1 cellular context compared by ENCODE assay signal in the genomic region with DNA sequence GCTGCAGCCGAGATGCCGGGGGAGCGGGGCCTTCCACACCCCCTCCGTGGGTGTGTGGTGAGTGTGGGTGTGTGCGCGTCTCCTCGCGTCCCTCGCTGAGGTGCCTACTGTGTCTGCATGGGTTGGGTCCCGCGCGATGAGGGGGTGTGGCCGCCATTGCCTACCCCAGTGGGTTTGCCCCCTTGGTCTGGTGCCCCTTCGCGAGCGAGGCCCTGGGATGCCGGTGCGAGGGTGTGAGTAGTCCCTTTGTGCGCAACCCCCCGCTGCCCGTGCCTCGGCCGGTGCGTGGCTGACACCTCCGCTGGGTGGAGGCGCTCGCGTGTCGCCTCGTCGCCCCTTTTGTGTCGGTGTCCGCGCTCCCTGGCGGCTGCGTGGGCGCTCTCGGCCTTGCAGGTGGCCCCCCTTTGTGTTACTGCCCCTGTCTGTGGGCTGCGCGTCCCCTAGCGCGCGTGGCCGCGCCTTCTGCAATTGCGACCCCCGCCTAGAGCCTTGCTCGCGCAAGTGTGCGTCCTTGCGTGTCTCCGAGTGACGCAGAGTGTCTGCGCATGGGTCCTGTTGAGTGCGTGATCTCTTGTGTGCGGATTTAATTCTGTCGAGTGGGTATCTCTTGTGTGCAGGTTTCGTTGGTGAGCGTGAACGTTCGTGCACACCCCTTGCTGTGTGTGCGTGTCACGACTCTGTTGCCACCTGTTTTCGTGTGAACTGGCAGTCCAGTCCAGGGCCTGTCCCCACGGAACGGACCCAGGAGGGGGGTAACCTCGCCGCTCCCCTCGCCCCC.
TF ChIP-seq lines count a peak whose summit lies in the region.

No MANE protein-coding gene starts in this region.

TF ChIP-seq in HepG2, 621 proteins besides CTCF, POLR2A, EP300 and RAD21 (continued from another document and continues in another):
- TF ChIP-seq ZMYM2 (CRISPR knock-in tag; IDR thresholded peaks at IDR 0.05) = peak; percentile 84; the same call in 1 of the 2 replicates
- TF ChIP-seq PAX8 (CRISPR knock-in tag; IDR thresholded peaks at IDR 0.05; ENCODE audit: borderline replicate concordance) = peak; percentile 63; the same call in 1 of the 2 replicates
- no peak for TF ChIP-seq ZNF432 (CRISPR knock-in tag; IDR thresholded peaks at IDR 0.05; ENCODE audit: borderline replicate concordance)
- TF ChIP-seq, protein P1, sequence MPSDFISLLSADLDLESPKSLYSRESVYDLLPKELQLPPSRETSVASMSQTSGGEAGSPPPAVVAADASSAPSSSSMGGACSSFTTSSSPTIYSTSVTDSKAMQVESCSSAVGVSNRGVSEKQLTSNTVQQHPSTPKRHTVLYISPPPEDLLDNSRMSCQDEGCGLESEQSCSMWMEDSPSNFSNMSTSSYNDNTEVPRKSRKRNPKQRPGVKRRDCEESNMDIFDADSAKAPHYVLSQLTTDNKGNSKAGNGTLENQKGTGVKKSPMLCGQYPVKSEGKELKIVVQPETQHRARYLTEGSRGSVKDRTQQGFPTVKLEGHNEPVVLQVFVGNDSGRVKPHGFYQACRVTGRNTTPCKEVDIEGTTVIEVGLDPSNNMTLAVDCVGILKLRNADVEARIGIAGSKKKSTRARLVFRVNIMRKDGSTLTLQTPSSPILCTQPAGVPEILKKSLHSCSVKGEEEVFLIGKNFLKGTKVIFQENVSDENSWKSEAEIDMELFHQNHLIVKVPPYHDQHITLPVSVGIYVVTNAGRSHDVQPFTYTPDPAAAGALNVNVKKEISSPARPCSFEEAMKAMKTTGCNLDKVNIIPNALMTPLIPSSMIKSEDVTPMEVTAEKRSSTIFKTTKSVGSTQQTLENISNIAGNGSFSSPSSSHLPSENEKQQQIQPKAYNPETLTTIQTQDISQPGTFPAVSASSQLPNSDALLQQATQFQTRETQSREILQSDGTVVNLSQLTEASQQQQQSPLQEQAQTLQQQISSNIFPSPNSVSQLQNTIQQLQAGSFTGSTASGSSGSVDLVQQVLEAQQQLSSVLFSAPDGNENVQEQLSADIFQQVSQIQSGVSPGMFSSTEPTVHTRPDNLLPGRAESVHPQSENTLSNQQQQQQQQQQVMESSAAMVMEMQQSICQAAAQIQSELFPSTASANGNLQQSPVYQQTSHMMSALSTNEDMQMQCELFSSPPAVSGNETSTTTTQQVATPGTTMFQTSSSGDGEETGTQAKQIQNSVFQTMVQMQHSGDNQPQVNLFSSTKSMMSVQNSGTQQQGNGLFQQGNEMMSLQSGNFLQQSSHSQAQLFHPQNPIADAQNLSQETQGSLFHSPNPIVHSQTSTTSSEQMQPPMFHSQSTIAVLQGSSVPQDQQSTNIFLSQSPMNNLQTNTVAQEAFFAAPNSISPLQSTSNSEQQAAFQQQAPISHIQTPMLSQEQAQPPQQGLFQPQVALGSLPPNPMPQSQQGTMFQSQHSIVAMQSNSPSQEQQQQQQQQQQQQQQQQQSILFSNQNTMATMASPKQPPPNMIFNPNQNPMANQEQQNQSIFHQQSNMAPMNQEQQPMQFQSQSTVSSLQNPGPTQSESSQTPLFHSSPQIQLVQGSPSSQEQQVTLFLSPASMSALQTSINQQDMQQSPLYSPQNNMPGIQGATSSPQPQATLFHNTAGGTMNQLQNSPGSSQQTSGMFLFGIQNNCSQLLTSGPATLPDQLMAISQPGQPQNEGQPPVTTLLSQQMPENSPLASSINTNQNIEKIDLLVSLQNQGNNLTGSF (CRISPR knock-in tag; IDR thresholded peaks at IDR 0.05) = no peak
- no peak for TF ChIP-seq ZFP90 (CRISPR knock-in tag; IDR thresholded peaks at IDR 0.05; ENCODE audit: borderline replicate concordance)
- TF ChIP-seq, protein P2, sequence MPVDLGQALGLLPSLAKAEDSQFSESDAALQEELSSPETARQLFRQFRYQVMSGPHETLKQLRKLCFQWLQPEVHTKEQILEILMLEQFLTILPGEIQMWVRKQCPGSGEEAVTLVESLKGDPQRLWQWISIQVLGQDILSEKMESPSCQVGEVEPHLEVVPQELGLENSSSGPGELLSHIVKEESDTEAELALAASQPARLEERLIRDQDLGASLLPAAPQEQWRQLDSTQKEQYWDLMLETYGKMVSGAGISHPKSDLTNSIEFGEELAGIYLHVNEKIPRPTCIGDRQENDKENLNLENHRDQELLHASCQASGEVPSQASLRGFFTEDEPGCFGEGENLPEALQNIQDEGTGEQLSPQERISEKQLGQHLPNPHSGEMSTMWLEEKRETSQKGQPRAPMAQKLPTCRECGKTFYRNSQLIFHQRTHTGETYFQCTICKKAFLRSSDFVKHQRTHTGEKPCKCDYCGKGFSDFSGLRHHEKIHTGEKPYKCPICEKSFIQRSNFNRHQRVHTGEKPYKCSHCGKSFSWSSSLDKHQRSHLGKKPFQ (CRISPR knock-in tag; IDR thresholded peaks at IDR 0.05; ENCODE audit: insufficient replicate concordance) = no peak
- TF ChIP-seq, protein P3, sequence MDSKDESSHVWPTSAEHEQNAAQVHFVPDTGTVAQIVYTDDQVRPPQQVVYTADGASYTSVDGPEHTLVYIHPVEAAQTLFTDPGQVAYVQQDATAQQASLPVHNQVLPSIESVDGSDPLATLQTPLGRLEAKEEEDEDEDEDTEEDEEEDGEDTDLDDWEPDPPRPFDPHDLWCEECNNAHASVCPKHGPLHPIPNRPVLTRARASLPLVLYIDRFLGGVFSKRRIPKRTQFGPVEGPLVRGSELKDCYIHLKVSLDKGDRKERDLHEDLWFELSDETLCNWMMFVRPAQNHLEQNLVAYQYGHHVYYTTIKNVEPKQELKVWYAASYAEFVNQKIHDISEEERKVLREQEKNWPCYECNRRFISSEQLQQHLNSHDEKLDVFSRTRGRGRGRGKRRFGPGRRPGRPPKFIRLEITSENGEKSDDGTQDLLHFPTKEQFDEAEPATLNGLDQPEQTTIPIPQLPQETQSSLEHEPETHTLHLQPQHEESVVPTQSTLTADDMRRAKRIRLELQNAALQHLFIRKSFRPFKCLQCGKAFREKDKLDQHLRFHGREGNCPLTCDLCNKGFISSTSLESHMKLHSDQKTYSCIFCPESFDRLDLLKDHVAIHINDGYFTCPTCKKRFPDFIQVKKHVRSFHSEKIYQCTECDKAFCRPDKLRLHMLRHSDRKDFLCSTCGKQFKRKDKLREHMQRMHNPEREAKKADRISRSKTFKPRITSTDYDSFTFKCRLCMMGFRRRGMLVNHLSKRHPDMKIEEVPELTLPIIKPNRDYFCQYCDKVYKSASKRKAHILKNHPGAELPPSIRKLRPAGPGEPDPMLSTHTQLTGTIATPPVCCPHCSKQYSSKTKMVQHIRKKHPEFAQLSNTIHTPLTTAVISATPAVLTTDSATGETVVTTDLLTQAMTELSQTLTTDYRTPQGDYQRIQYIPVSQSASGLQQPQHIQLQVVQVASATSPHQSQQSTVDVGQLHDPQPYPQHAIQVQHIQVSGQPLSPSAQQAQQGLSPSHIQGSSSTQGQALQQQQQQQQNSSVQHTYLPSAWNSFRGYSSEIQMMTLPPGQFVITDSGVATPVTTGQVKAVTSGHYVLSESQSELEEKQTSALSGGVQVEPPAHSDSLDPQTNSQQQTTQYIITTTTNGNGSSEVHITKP (CRISPR knock-in tag; IDR thresholded peaks at IDR 0.05; ENCODE audit: low read depth) = 0 out of 2 replicates have a peak, but pooled peaks have one; percentile 7
- TF ChIP-seq, protein P4, sequence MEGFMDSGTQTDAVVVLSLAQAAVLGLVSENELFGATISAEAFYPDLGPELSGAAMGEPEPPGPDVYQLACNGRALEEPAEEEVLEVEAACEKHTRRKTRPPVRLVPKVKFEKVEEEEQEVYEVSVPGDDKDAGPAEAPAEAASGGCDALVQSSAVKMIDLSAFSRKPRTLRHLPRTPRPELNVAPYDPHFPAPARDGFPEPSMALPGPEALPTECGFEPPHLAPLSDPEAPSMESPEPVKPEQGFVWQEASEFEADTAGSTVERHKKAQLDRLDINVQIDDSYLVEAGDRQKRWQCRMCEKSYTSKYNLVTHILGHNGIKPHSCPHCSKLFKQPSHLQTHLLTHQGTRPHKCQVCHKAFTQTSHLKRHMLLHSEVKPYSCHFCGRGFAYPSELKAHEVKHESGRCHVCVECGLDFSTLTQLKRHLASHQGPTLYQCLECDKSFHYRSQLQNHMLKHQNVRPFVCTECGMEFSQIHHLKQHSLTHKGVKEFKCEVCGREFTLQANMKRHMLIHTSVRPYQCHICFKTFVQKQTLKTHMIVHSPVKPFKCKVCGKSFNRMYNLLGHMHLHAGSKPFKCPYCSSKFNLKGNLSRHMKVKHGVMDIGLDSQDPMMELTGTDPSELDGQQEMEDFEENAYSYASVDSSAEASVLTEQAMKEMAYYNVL (CRISPR knock-in tag; IDR thresholded peaks at IDR 0.05; ENCODE audit: borderline replicate concordance) = 0 out of 2 replicates have a peak, but pooled peaks have one; percentile 21
- TF ChIP-seq AGO2 (optimal IDR thresholded peaks at IDR 0.05; ENCODE audit: low read depth, low read length) = peak; percentile 75
- TF ChIP-seq, protein P5, sequence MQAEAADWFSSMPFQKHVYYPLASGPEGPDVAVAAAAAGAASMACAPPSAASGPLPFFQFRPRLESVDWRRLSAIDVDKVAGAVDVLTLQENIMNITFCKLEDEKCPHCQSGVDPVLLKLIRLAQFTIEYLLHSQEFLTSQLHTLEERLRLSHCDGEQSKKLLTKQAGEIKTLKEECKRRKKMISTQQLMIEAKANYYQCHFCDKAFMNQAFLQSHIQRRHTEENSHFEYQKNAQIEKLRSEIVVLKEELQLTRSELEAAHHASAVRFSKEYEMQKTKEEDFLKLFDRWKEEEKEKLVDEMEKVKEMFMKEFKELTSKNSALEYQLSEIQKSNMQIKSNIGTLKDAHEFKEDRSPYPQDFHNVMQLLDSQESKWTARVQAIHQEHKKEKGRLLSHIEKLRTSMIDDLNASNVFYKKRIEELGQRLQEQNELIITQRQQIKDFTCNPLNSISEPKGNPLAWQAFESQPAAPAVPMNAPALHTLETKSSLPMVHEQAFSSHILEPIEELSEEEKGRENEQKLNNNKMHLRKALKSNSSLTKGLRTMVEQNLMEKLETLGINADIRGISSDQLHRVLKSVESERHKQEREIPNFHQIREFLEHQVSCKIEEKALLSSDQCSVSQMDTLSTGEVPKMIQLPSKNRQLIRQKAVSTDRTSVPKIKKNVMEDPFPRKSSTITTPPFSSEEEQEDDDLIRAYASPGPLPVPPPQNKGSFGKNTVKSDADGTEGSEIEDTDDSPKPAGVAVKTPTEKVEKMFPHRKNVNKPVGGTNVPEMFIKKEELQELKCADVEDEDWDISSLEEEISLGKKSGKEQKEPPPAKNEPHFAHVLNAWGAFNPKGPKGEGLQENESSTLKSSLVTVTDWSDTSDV (CRISPR knock-in tag; IDR thresholded peaks at IDR 0.05) = no peak
- TF ChIP-seq, protein P6, sequence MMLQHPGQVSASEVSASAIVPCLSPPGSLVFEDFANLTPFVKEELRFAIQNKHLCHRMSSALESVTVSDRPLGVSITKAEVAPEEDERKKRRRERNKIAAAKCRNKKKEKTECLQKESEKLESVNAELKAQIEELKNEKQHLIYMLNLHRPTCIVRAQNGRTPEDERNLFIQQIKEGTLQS (CRISPR knock-in tag; IDR thresholded peaks at IDR 0.05) = no peak
- peak; percentile 68; the same call in 1 of the 2 replicates for TF ChIP-seq KMT2A (CRISPR knock-in tag; IDR thresholded peaks at IDR 0.05)
- TF ChIP-seq, protein P7, sequence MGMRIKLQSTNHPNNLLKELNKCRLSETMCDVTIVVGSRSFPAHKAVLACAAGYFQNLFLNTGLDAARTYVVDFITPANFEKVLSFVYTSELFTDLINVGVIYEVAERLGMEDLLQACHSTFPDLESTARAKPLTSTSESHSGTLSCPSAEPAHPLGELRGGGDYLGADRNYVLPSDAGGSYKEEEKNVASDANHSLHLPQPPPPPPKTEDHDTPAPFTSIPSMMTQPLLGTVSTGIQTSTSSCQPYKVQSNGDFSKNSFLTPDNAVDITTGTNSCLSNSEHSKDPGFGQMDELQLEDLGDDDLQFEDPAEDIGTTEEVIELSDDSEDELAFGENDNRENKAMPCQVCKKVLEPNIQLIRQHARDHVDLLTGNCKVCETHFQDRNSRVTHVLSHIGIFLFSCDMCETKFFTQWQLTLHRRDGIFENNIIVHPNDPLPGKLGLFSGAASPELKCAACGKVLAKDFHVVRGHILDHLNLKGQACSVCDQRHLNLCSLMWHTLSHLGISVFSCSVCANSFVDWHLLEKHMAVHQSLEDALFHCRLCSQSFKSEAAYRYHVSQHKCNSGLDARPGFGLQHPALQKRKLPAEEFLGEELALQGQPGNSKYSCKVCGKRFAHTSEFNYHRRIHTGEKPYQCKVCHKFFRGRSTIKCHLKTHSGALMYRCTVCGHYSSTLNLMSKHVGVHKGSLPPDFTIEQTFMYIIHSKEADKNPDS (CRISPR knock-in tag; IDR thresholded peaks at IDR 0.05) = peak; percentile 90
- TF ChIP-seq IRF2 (CRISPR knock-in tag; IDR thresholded peaks at IDR 0.05) = no peak
- TF ChIP-seq FIP1L1 (IDR thresholded peaks at IDR 0.05; ENCODE audit: borderline replicate concordance, insufficient read depth, low read depth, low read length) = no peak
- TF ChIP-seq, protein P8, sequence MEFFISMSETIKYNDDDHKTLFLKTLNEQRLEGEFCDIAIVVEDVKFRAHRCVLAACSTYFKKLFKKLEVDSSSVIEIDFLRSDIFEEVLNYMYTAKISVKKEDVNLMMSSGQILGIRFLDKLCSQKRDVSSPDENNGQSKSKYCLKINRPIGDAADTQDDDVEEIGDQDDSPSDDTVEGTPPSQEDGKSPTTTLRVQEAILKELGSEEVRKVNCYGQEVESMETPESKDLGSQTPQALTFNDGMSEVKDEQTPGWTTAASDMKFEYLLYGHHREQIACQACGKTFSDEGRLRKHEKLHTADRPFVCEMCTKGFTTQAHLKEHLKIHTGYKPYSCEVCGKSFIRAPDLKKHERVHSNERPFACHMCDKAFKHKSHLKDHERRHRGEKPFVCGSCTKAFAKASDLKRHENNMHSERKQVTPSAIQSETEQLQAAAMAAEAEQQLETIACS (CRISPR knock-in tag; IDR thresholded peaks at IDR 0.05) = peak; percentile 83
- no peak for TF ChIP-seq MIER2 (CRISPR knock-in tag; IDR thresholded peaks at IDR 0.05)
- TF ChIP-seq, protein P9, sequence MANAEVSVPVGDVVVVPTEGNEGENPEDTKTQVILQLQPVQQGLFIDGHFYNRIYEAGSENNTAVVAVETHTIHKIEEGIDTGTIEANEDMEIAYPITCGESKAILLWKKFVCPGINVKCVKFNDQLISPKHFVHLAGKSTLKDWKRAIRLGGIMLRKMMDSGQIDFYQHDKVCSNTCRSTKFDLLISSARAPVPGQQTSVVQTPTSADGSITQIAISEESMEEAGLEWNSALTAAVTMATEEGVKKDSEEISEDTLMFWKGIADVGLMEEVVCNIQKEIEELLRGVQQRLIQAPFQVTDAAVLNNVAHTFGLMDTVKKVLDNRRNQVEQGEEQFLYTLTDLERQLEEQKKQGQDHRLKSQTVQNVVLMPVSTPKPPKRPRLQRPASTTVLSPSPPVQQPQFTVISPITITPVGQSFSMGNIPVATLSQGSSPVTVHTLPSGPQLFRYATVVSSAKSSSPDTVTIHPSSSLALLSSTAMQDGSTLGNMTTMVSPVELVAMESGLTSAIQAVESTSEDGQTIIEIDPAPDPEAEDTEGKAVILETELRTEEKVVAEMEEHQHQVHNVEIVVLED (CRISPR knock-in tag; IDR thresholded peaks at IDR 0.05; ENCODE audit: borderline replicate concordance) = peak; percentile 60; the same call in 1 of the 2 replicates
- TF ChIP-seq EED (CRISPR knock-in tag; IDR thresholded peaks at IDR 0.05) = peak; percentile 77; the same call in 1 of the 2 replicates
- 0 out of 2 replicates have a peak, but pooled peaks have one; percentile 67 for TF ChIP-seq ZZZ3 (CRISPR knock-in tag; IDR thresholded peaks at IDR 0.05; ENCODE audit: borderline replicate concordance)
- no peak for TF ChIP-seq ZNF660 (CRISPR knock-in tag; IDR thresholded peaks at IDR 0.05; ENCODE audit: borderline replicate concordance, low read depth)
- TF ChIP-seq KDM3A (CRISPR knock-in tag; IDR thresholded peaks at IDR 0.05; ENCODE audit: low read depth) = 0 out of 2 replicates have a peak, but pooled peaks have one; percentile 23
- no peak for TF ChIP-seq SOX6 (IDR thresholded peaks at IDR 0.05)
- peak; percentile 34; the same call in 1 of the 2 replicates for TF ChIP-seq SOX6 (CRISPR knock-in tag; IDR thresholded peaks at IDR 0.05)
